1 cellular context compared by ENCODE assay signal in genomic region chr4:153792893-153793227, GRCh38.
TF ChIP-seq lines count a peak whose summit lies in the region.

No MANE protein-coding gene starts in this region.

TF ChIP-seq in H1, 55 proteins besides CTCF, POLR2A, EP300 and RAD21:
- TF ChIP-seq E2F6 (IDR thresholded peaks at IDR 0.05) (0 out of 2 replicates have a peak, but pooled peaks have one; percentile 4), ASH2L (IDR thresholded peaks at IDR 0.05; ENCODE audit: low read length) (peak; percentile 19), CBX5 (IDR thresholded peaks at IDR 0.05; ENCODE audit: low read depth, low read length) (no peak), SIN3A (conservative IDR thresholded peaks at IDR 0.05 in 1 of 2, IDR thresholded peaks at IDR 0.05 in 1 of 2; ENCODE audit: low read depth in 1 of 2, low read length in 2 of 2) (0 out of 4 replicates have a peak, but pooled peaks of 1 of the 2 experiments have one; percentile 24), TBP (IDR thresholded peaks at IDR 0.05; ENCODE audit: low read depth, low read length) (peak; percentile 50; the same call in 1 of the 2 replicates)
